ENCODE assay signal across 20 cellular contexts in the genomic region with DNA sequence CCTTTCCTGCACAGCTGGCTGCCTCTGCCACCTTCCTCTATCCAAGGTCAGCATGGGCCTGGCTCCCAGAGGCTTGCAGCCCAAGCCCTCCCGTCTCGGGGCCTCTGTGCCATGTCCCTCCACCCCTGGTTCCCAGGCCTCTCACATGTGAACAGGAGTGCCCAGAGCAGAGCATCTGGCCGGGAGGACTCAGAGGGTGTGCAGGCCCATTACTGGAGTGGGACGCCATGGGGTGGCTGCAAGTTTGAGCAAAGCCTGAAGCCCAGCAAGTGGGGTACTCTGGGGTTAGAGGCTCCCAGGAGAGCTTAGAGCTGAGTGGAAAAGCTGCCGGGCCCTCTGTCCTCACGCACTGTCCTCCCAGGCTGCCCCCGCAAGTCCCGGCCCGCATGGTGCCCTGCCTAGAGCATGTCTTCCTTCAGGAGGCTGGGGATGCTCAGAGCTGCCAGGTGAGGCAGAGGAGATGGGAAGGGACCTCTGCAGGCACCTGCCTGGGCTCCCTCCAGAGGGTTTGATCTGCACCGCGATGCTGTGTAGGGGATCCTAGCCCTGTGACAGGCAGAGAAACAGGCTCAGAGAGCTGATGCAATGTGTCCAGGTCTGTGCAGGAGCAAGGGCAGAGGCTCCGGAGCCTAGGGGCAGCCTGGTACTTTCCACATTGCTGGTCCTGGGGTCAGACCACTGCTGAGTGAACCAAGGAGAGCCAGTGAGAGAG. TPM values are rescaled to one million over a fixed set of nuclear protein-coding genes. Genes with fewer than 3 reads are reported as not detected.
A peak's percentile ranks its signal among the peaks of the same experiment; 100 is the strongest.
DNase-seq lines count a peak whose midpoint lies in the region; ATAC-seq, FAIRE-seq and TF ChIP-seq lines count a peak whose summit lies in the region.
"Had no signal": no experiment of that assay in that cellular context is flagged by ENCODE, and none has a peak within 500 bp of the region (broad histone marks: within the 10 kb centered on the region; RNA-seq: fewer than 3 reads in every experiment).

No MANE protein-coding gene starts in this region.

- peaks cover 0 to 4% (median 0%) of the 10 kb centered on the region in 11 experiments; a peak in 3 of 22 replicates for H3K27me3 ChIP-seq in BLaER1 treated with 17β-estradiol and CSF1 and Interleukin-3, amounts not matched to agents 10 nM and 100 nM
- H3K27me3 ChIP-seq in pancreas (no peaks in the 10 kb centered on the region), thyroid gland (no peaks in the 10 kb centered on the region)
- H3K27me3 ChIP-seq: brain microvascular endothelial cell, uterus had no signal

- H4K20me1 ChIP-seq in BLaER1 treated with 17β-estradiol and CSF1 and Interleukin-3, amounts not matched to agents 10 nM and 100 nM = no peaks in the 10 kb centered on the region

- H3K4me1 ChIP-seq in BLaER1 treated with 17β-estradiol and CSF1 and Interleukin-3, amounts not matched to agents 10 nM and 100 nM = peaks cover 21 to 46% (median 38%) of the 10 kb centered on the region in 10 experiments
- H3K4me1 ChIP-seq in pancreas (no peaks in the 10 kb centered on the region), thyroid gland (no peaks in the 10 kb centered on the region)
- H3K4me1 ChIP-seq: sigmoid colon, uterus had no signal

- TF ChIP-seq CTCF in chondrocyte (IDR thresholded peaks at IDR 0.05) (no peak), pancreas (IDR thresholded peaks at IDR 0.05) (no peak), thyroid gland (IDR thresholded peaks at IDR 0.05) (no peak)

- no peak overlapping the region for H3K4me3 ChIP-seq in BLaER1 treated with 17β-estradiol and CSF1 and Interleukin-3, amounts not matched to agents 10 nM and 100 nM
- H3K4me3 ChIP-seq in pancreas = no peak overlapping the region
- no peak overlapping the region for H3K4me3 ChIP-seq in thyroid gland (replicated peaks in 1 of 3)
- H3K4me3 ChIP-seq: sigmoid colon, uterus had no signal

- no peak overlapping the region for H3K4me3 Mint-ChIP-seq in chondrocyte (ENCODE audit: unreplicated experiment)
- H3K4me3 Mint-ChIP-seq: naive thymus-derived CD4-positive, alpha-beta T cell had no signal

- H3K9me3 ChIP-seq in BLaER1 treated with 17β-estradiol and CSF1 and Interleukin-3, amounts not matched to agents 10 nM and 100 nM (replicated peaks in 1 of 11) = peaks cover 0 to 17% (median 11%) of the 10 kb centered on the region in 11 experiments; a peak in 15 of 22 replicates
- H3K9me3 ChIP-seq in pancreas (no peaks in the 10 kb centered on the region), thyroid gland (no peaks in the 10 kb centered on the region)
- H3K9me3 ChIP-seq: sigmoid colon, SK-N-SH, uterus had no signal

- ATAC-seq in pancreas = no peak
- ATAC-seq: naive thymus-derived CD4-positive, alpha-beta T cell had no signal

- H3K9me3 Mint-ChIP-seq in chondrocyte (ENCODE audit: low read depth) = peaks cover 7% of the 10 kb centered on the region

- H3K4me2 ChIP-seq in BLaER1 treated with 17β-estradiol and CSF1 and Interleukin-3, amounts not matched to agents 10 nM and 100 nM = peak overlapping the region in 7 of 11 experiments; percentile 1 to 36 (median 4); a peak in 5 of 22 replicates
- H3K4me2 ChIP-seq: SK-N-SH had no signal

- no peak for FAIRE-seq in pancreas (lab: Jason Lieb, UNC)
- FAIRE-seq: colon had no signal

- peaks cover 12% of the 10 kb centered on the region for H3K27me3 Mint-ChIP-seq in chondrocyte (ENCODE audit: low read depth)

- H3K36me3 ChIP-seq in BLaER1 treated with 17β-estradiol and CSF1 and Interleukin-3, amounts not matched to agents 10 nM and 100 nM = no peaks in the 10 kb centered on the region
- H3K36me3 ChIP-seq in pancreas = no peaks in the 10 kb centered on the region
- no peaks in the 10 kb centered on the region for H3K36me3 ChIP-seq in thyroid gland
- H3K36me3 ChIP-seq: brain microvascular endothelial cell, sigmoid colon, uterus had no signal

- DNase-seq in AG20443 (ENCODE audit: low spot score) (peak; percentile 6), chondrocyte (ENCODE audit: low spot score) (peak; percentile 86), pancreas (peak in 4 of 6 donors; percentile 3 to 56 (median 8)), NCI-H1694 (lab: John Stamatoyannopoulos, UW) (no peak), NCI-H146 treated with DMSO at 0.1 percent for 48 hours (lab: John Stamatoyannopoulos, UW; ENCODE audit: unreplicated experiment) (no peak), thyroid gland (no peak)
- DNase-seq: brain microvascular endothelial cell, KG1, MV-4-11, NCI-H1694 treated with DMSO at 0.1 percent for 48 hours, NCI-H526 treated with DMSO at 0.1 percent for 48 hours, RPMI8226, sigmoid colon had no signal

- intact Hi-C loops in pancreas (cut with DNase I) = no loop called here
- intact Hi-C loops in thyroid gland (cut with DNase I) = no loop called here

- 78% methylated on average over 12 of the region's 12 CpGs for WGBS in pancreas, 2 donors
- WGBS in thyroid gland, 2 donors = 80 to 87% methylated on average over 3 to 10 of the region's 12 CpGs

- 0 out of 22 replicates have a peak overlapping the region, but pooled peaks of 1 of the 11 experiments have one; percentile 3 for H3K9ac ChIP-seq in BLaER1 treated with 17β-estradiol and CSF1 and Interleukin-3, amounts not matched to agents 10 nM and 100 nM
- H3K9ac ChIP-seq: SK-N-SH had no signal

- no peak for TF ChIP-seq POLR2A in thyroid gland (IDR thresholded peaks at IDR 0.05)

- H3K36me3 Mint-ChIP-seq in chondrocyte (ENCODE audit: low read depth) = no peaks in the 10 kb centered on the region

- H3K4me1 Mint-ChIP-seq in chondrocyte (ENCODE audit: low read depth) = no peaks in the 10 kb centered on the region

- H3K27ac ChIP-seq in BLaER1 treated with 17β-estradiol and CSF1 and Interleukin-3, amounts not matched to agents 10 nM and 100 nM = peak overlapping the region in 1 of 11 experiments; percentile 18; a peak in 2 of 22 replicates
- H3K27ac ChIP-seq in pancreas (no peak overlapping the region), thyroid gland (no peak overlapping the region)
- H3K27ac ChIP-seq: brain microvascular endothelial cell, sigmoid colon, uterus had no signal

- no peak overlapping the region for H3K27ac Mint-ChIP-seq in chondrocyte (ENCODE audit: unreplicated experiment)
- H3K27ac Mint-ChIP-seq: activated T-helper 2 cell treated with anti-CD3 and anti-CD28 coated beads, Interferon-gamma antibody, Interleukin-2, Interleukin-4, amounts not matched to agents 10 μg/mL and 5 μg/mL and 100 μg/mL, durations not matched to agents 14 hours and 24 hours and 36 hours had no signal

RNA-seq across cellular contexts. Expression of gene DIO3, which starts 39.8 kb away (rescaled TPM):
- total RNA-seq in chondrocyte (not detected in 3 replicates), pancreas (1 to 10 TPM in 2 of 6 donors, under 1 TPM in 4; 0.12 to 2.1 (median 0.75) TPM), thyroid gland (10 to 100 TPM in 1 of 4 donors, 1 to 10 TPM in 3; 7.0 to 10.7 (median 7.6) TPM)
- polyA plus RNA-seq in pancreas = under 1 TPM; 0.82 to 0.95 TPM
- total RNA-seq: activated T-helper 2 cell treated with anti-CD3 and anti-CD28 coated beads, Interferon-gamma antibody, Interleukin-2, Interleukin-4, amounts not matched to agents 10 μg/mL and 5 μg/mL and 100 μg/mL, durations not matched to agents 14 hours and 24 hours and 36 hours; naive thymus-derived CD4-positive, alpha-beta T cell; T-helper 2 cell treated with Interferon-gamma antibody and Interleukin-4, amounts not matched to agents 100 ng/mL and 5 ng/mL, for 36 hours had no signal
- polyA plus RNA-seq: naive thymus-derived CD4-positive, alpha-beta T cell; SK-N-SH had no signal

Comparison
In these comparisons a context has a peak if more than half of its experiments do, and no peak if none do; other contexts are left out.
1. DNase-seq: peak in AG20443 (single experiment), chondrocyte (single experiment) and pancreas (4 of 6); none in NCI-H1694 (single experiment), NCI-H146 treated with DMSO at 0.1 percent for 48 hours (single experiment) and thyroid gland (0 of 2).